Comparison of ENCODE assay signal across 17 cellular contexts in genomic region chr15:62606376-62607164, GRCh38.
DNase-seq lines count a peak whose midpoint lies in the region; TF ChIP-seq lines count a peak whose summit lies in the region.
"Had no signal": no experiment of that assay in that cellular context is flagged by ENCODE, and none has a peak within 500 bp of the region (broad histone marks: within the 10 kb centered on the region; RNA-seq: fewer than 3 reads in every experiment).

No MANE protein-coding gene starts in this region.

- H2BK120ac ChIP-seq in trophoblast cell (ENCODE audit: insufficient read depth, low read length, poor library complexity): no peak overlapping the region

- H3K9me3 ChIP-seq in trophoblast cell (ENCODE audit: insufficient read depth, low read depth, low read length) (no peaks in the 10 kb centered on the region), prostate gland (no peaks in the 10 kb centered on the region)

- H3K9me3 Mint-ChIP-seq in Calu3 (ENCODE audit: low read depth, unreplicated experiment) (peaks cover 5% of the 10 kb centered on the region), immature natural killer cell (peaks cover 0 to 2% (median 0%) of the 10 kb centered on the region in 6 donors)
- H3K9me3 Mint-ChIP-seq: naive thymus-derived CD8-positive, alpha-beta T cell had no signal

- H3K4me3 ChIP-seq in epithelial cell of proximal tubule (ENCODE audit: low read depth, low read length): no peak overlapping the region
- no peak overlapping the region for H3K4me3 ChIP-seq in trophoblast cell (ENCODE audit: low read depth, low read length)
- H3K4me3 ChIP-seq in prostate gland: no peak overlapping the region
- H3K4me3 ChIP-seq: cardiac muscle cell, SK-N-MC had no signal

- H3K14ac ChIP-seq in trophoblast cell (ENCODE audit: low read length): no peak overlapping the region

- H3K23ac ChIP-seq in trophoblast cell (ENCODE audit: low read length): no peak overlapping the region

- H2AK5ac ChIP-seq in trophoblast cell (ENCODE audit: low read length): no peak overlapping the region

- H3K27ac ChIP-seq in trophoblast cell (ENCODE audit: low read depth, low read length) (no peak overlapping the region), prostate gland (no peak overlapping the region)
- H3K27ac ChIP-seq: cardiac muscle cell, HL-60, SK-N-MC had no signal

- peak overlapping the region; percentile 0 for H2BK12ac ChIP-seq in trophoblast cell (ENCODE audit: low read length)

- H3K36me3 Mint-ChIP-seq in Calu3 (ENCODE audit: insufficient read depth, unreplicated experiment): no peaks in the 10 kb centered on the region
- H3K36me3 Mint-ChIP-seq in immature natural killer cell: no peaks in the 10 kb centered on the region
- H3K36me3 Mint-ChIP-seq: naive thymus-derived CD8-positive, alpha-beta T cell; type B pancreatic cell had no signal

- peaks cover 31% of the 10 kb centered on the region for H3K27me3 Mint-ChIP-seq in Calu3 (ENCODE audit: unreplicated experiment)
- H3K27me3 Mint-ChIP-seq in immature natural killer cell (ENCODE audit: low read depth in 3 of 3): peaks cover 2 to 13% (median 4%) of the 10 kb centered on the region in 3 donors
- H3K27me3 Mint-ChIP-seq: type B pancreatic cell had no signal

- no TSS peak for BruUV-seq in Calu3 (replicated peaks; lab: Mats Ljungman, UMichigan)

- CTCF ChIA-PET in Calu3 (lab: Charles Lee): interaction anchor here (0.7 to 1.2 kb wide), 5 partner anchors 15 to 254 kb away, joined by 3 to 9 read pairs (median 5); no protein-coding TSS in a partner anchor

- no peak overlapping the region for H3K4me2 ChIP-seq in trophoblast cell (ENCODE audit: low read length)

- no peak overlapping the region for H4K91ac ChIP-seq in trophoblast cell (ENCODE audit: low read depth, low read length)

- H3K4me1 ChIP-seq in trophoblast cell (ENCODE audit: control insufficient read depth in 1 of 2, insufficient read depth in 2 of 2, low read length in 2 of 2) (peaks cover 0 to 3% of the 10 kb centered on the region in 2 experiments), prostate gland (replicated peaks) (no peaks in the 10 kb centered on the region)

- intact Hi-C loops in Calu3 (cut with micrococcal nuclease; ENCODE audit: unreplicated experiment): no loop called here
- intact Hi-C loops in prostate gland (cut with DNase I): no loop called here

- H3K18ac ChIP-seq in trophoblast cell (ENCODE audit: low read length): no peak overlapping the region

- TF ChIP-seq CTCF in Calu3 (IDR thresholded peaks at IDR 0.05; ENCODE audit: unreplicated experiment): no peak
- TF ChIP-seq CTCF in epithelial cell of proximal tubule (conservative IDR thresholded peaks at IDR 0.05; ENCODE audit: low read depth, low read length): no peak
- TF ChIP-seq CTCF in prostate gland (IDR thresholded peaks at IDR 0.05): no peak
- no peak for TF ChIP-seq CTCF in GM20000 (IDR thresholded peaks at IDR 0.05; ENCODE audit: extremely low read depth, missing control alignments)

- no peak overlapping the region for H2BK5ac ChIP-seq in trophoblast cell (ENCODE audit: low read depth, low read length, poor library complexity)

- no peak overlapping the region for H4K8ac ChIP-seq in trophoblast cell (ENCODE audit: low read depth, low read length)

- H3K27ac Mint-ChIP-seq in Calu3 (ENCODE audit: unreplicated experiment) (peak overlapping the region; percentile 3), immature natural killer cell (no peak overlapping the region)
- H3K27ac Mint-ChIP-seq: naive thymus-derived CD8-positive, alpha-beta T cell; type B pancreatic cell had no signal

- no peak overlapping the region for H4K12ac ChIP-seq in trophoblast cell (ENCODE audit: low read depth, low read length)

- H3K27me3 ChIP-seq in trophoblast cell (ENCODE audit: insufficient read depth, low read length): no peaks in the 10 kb centered on the region
- no peaks in the 10 kb centered on the region for H3K27me3 ChIP-seq in prostate gland (replicated peaks; ENCODE audit: insufficient read depth)
- H3K27me3 ChIP-seq: cardiac muscle cell had no signal

- no peak overlapping the region for H2AFZ ChIP-seq in trophoblast cell (ENCODE audit: insufficient read depth, low read length, poor library complexity)

- DNase-seq in Calu3 (peak; percentile 64), RKO (ENCODE audit: low spot score) (peak; percentile 9), epithelial cell of proximal tubule (ENCODE audit: low read depth) (peak; percentile 97), trophoblast cell (no peak), prostate gland (ENCODE audit: low spot score) (no peak), GM20000 (ENCODE audit: low spot score) (no peak), immature natural killer cell (no peak)
- DNase-seq in activated naive CD4-positive, alpha-beta T cell treated with Interleukin-2 at 50 U/mL for 16 hours: no peak
- DNase-seq: DMS153; hippocampal formation; naive thymus-derived CD8-positive, alpha-beta T cell; NCI-H187; stimulated activated CD4-positive, alpha-beta T cell treated with anti-CD3 and anti-CD28 coated beads, Interleukin-4, amount 100 ng/mL, for 1 hour had no signal

- H3K9ac ChIP-seq in trophoblast cell (ENCODE audit: low read length): no peak overlapping the region

- peaks cover 0 to 2% of the 10 kb centered on the region in 2 experiments for H3K36me3 ChIP-seq in trophoblast cell (ENCODE audit: control insufficient read depth in 1 of 2, insufficient read depth in 2 of 2, low read length in 2 of 2)
- H3K36me3 ChIP-seq in prostate gland: no peaks in the 10 kb centered on the region
- H3K36me3 ChIP-seq: cardiac muscle cell had no signal

- no peak overlapping the region for H3K4ac ChIP-seq in trophoblast cell (ENCODE audit: low read depth, low read length)

- H3K4me1 Mint-ChIP-seq in Calu3 (ENCODE audit: low read depth, unreplicated experiment) (peaks cover 46% of the 10 kb centered on the region), immature natural killer cell (no peaks in the 10 kb centered on the region)
- H3K4me1 Mint-ChIP-seq: naive thymus-derived CD8-positive, alpha-beta T cell had no signal

- TF ChIP-seq POLR2A in prostate gland (IDR thresholded peaks at IDR 0.05): no peak

- H3K79me2 ChIP-seq in trophoblast cell (ENCODE audit: control insufficient read depth, insufficient read depth, low read length, poor library complexity): no peaks in the 10 kb centered on the region

- H3K4me3 Mint-ChIP-seq in Calu3 (ENCODE audit: low read depth, unreplicated experiment) (no peak overlapping the region), immature natural killer cell (no peak overlapping the region)
- H3K4me3 Mint-ChIP-seq: naive thymus-derived CD8-positive, alpha-beta T cell; type B pancreatic cell had no signal

- no peaks in the 10 kb centered on the region for H3K79me1 ChIP-seq in trophoblast cell (ENCODE audit: low read length)

- WGBS in trophoblast cell (ENCODE audit: extremely low coverage, insufficient coverage, insufficient read length): no CpG with 5 or more reads among the region's 14 CpGs
- WGBS in prostate gland: 87% methylated on average over 14 of the region's 14 CpGs

Comparison
In these comparisons a context has a peak if more than half of its experiments do, and no peak if none do; other contexts are left out.
1. DNase-seq: peak in Calu3 (single experiment), RKO (single experiment) and epithelial cell of proximal tubule (single experiment); none in trophoblast cell (0 of 2), activated naive CD4-positive, alpha-beta T cell treated with Interleukin-2 at 50 U/mL for 16 hours (single experiment), prostate gland (single experiment), GM20000 (single experiment) and immature natural killer cell (0 of 3).